30 cellular contexts compared by ENCODE assay signal in genomic region chr1:67997746-67998145, GRCh38. TPM values are rescaled to one million over a fixed set of nuclear protein-coding genes. Genes with fewer than 3 reads are reported as not detected.
"Had no signal": no experiment of that assay in that cellular context is flagged by ENCODE, and none has a peak within 500 bp of the region (broad histone marks: within the 10 kb centered on the region; RNA-seq: fewer than 3 reads in every experiment).

No MANE protein-coding gene starts in this region.

- H3K36me3 ChIP-seq: left ventricle myocardium inferior, neural progenitor cell, neutrophil, right atrium auricular region, right lobe of liver, tibial nerve, upper lobe of left lung, vagina had no signal

- H3K4me1 Mint-ChIP-seq: immature natural killer cell; mesothelial cell of epicardium; naive B cell; natural killer cell; nephron progenitor cell; neural progenitor cell; stimulated activated memory B cell treated with anti-CD40 and anti-IgM and Interleukin-4, amounts not matched to agents 10 μg/mL and 1 μg/mL and 100 μg/mL, for 72 hours; stimulated activated naive CD8-positive, alpha-beta T cell treated with anti-CD3 and anti-CD28 coated beads, Interleukin-15, amount 100 ng/mL, for 72 hours had no signal

- H3K4me3 ChIP-seq: left ventricle myocardium inferior, lung, neural progenitor cell, psoas muscle, right atrium auricular region, right lobe of liver, smooth muscle cell, tibial nerve, upper lobe of left lung, vagina had no signal

- H3K79me2 ChIP-seq: parathyroid adenoma had no signal

- H3K27me3 Mint-ChIP-seq: naive B cell; stimulated activated memory B cell treated with anti-CD40 and anti-IgM and Interleukin-4, amounts not matched to agents 10 μg/mL and 1 μg/mL and 100 μg/mL, for 72 hours; stimulated activated naive CD8-positive, alpha-beta T cell treated with anti-CD3 and anti-CD28 coated beads, Interleukin-15, amount 100 ng/mL, for 72 hours had no signal

- H3K4me1 ChIP-seq: left ventricle myocardium inferior, neural progenitor cell, parathyroid adenoma, psoas muscle, right atrium auricular region, right lobe of liver, tibial nerve, upper lobe of left lung, vagina had no signal

- H3K4me3 Mint-ChIP-seq: immature natural killer cell; mesothelial cell of epicardium; naive B cell; natural killer cell; nephron progenitor cell; neural progenitor cell; stimulated activated memory B cell treated with anti-CD40 and anti-IgM and Interleukin-4, amounts not matched to agents 10 μg/mL and 1 μg/mL and 100 μg/mL, for 72 hours; stimulated activated naive CD8-positive, alpha-beta T cell treated with anti-CD3 and anti-CD28 coated beads, Interleukin-15, amount 100 ng/mL, for 72 hours had no signal

- H3K9ac ChIP-seq: neural progenitor cell, parathyroid adenoma had no signal

- H2AFZ ChIP-seq: neural progenitor cell, parathyroid adenoma had no signal

- H3K27ac Mint-ChIP-seq: immature natural killer cell; mesothelial cell of epicardium; naive B cell; natural killer cell; nephron progenitor cell; neural progenitor cell; stimulated activated memory B cell treated with anti-CD40 and anti-IgM and Interleukin-4, amounts not matched to agents 10 μg/mL and 1 μg/mL and 100 μg/mL, for 72 hours; stimulated activated naive CD8-positive, alpha-beta T cell treated with anti-CD3 and anti-CD28 coated beads, Interleukin-15, amount 100 ng/mL, for 72 hours had no signal

- H3K27me3 ChIP-seq: neural progenitor cell, neutrophil, right atrium auricular region, right lobe of liver, tibial nerve, upper lobe of left lung, vagina had no signal

- DNase-seq: hypothalamus; immature natural killer cell; kidney; left ventricle myocardium inferior; mesendoderm; naive B cell; natural killer cell; nephron progenitor cell; occipital lobe; psoas muscle; right lobe of liver; stimulated activated CD4-positive, alpha-beta T cell treated with anti-CD3 and anti-CD28 coated beads, Interleukin-1b, Interleukin-23, amount 100 ng/mL, for 48 hours; stimulated activated CD4-positive, alpha-beta T cell treated with anti-CD3 and anti-CD28 coated beads, Interleukin-2, amount 100 ng/mL, for 48 hours; stimulated activated CD4-positive, alpha-beta T cell treated with anti-CD3 and anti-CD28 coated beads, Interleukin-4, amount 100 ng/mL, for 4 hours; stimulated activated CD8-positive, alpha-beta memory T cell treated with anti-CD3 and anti-CD28 coated beads, Interleukin-4, amount 100 ng/mL, for 48 hours; stimulated activated naive CD4-positive, alpha-beta T cell treated with Interleukin-2 at 50 U/mL for 16 hours; stimulated activated naive CD8-positive, alpha-beta T cell treated with anti-CD3 and anti-CD28 coated beads, Interleukin-15, amount 100 ng/mL, for 72 hours; substantia nigra had no signal

- H3K9me3 ChIP-seq: neutrophil had no signal

- ATAC-seq: natural killer cell; psoas muscle; right lobe of liver; stimulated activated memory B cell treated with anti-CD40 and anti-IgM and Interleukin-4, amounts not matched to agents 10 μg/mL and 1 μg/mL and 100 μg/mL, for 72 hours; stimulated activated naive CD8-positive, alpha-beta T cell treated with anti-CD3 and anti-CD28 coated beads, Interleukin-15, amount 100 ng/mL, for 72 hours had no signal

- H3K4me2 ChIP-seq: neural progenitor cell, smooth muscle cell had no signal

- H3K27ac ChIP-seq: left ventricle myocardium inferior, neural progenitor cell, neutrophil, parathyroid adenoma, psoas muscle, right atrium auricular region, right lobe of liver, tibial nerve, upper lobe of left lung, vagina had no signal

- H3K36me3 Mint-ChIP-seq: immature natural killer cell; naive B cell; neural progenitor cell; stimulated activated memory B cell treated with anti-CD40 and anti-IgM and Interleukin-4, amounts not matched to agents 10 μg/mL and 1 μg/mL and 100 μg/mL, for 72 hours had no signal

RNA-seq across cellular contexts. Expression of gene DIRAS3, which starts 52.7 kb away (rescaled TPM):
- total RNA-seq: mononuclear cell, natural killer cell had no signal
- polyA plus RNA-seq: immature natural killer cell had no signal
